ENCODE assay signal across 10 cellular contexts in genomic region chr14:69711471-69712216, GRCh38. TPM values are rescaled to one million over a fixed set of nuclear protein-coding genes. Genes with fewer than 3 reads are reported as not detected.
DNase-seq lines count a peak whose midpoint lies in the region; ATAC-seq, FAIRE-seq and TF ChIP-seq lines count a peak whose summit lies in the region.
"Had no signal": no experiment of that assay in that cellular context is flagged by ENCODE, and none has a peak within 500 bp of the region (broad histone marks: within the 10 kb centered on the region; RNA-seq: fewer than 3 reads in every experiment).

No MANE protein-coding gene starts in this region.

- H3K27me3 ChIP-seq in IMR-90 (ENCODE audit: control insufficient read depth, insufficient read depth, low read length) (no peaks in the 10 kb centered on the region), heart right ventricle (no peaks in the 10 kb centered on the region), spleen (replicated peaks in 1 of 7) (no peaks in the 10 kb centered on the region)
- H3K27me3 ChIP-seq in naive thymus-derived CD4-positive, alpha-beta T cell (ENCODE audit: control insufficient read depth in 2 of 2, insufficient read depth in 2 of 2, low read length in 2 of 2): no peaks in the 10 kb centered on the region

- peaks cover 54% of the 10 kb centered on the region for H3K4me1 Mint-ChIP-seq in activated CD4-positive, alpha-beta memory T cell treated with anti-CD3 and anti-CD28 coated beads for 36 hours (ENCODE audit: low read depth)
- peaks cover 30 to 85% (median 43%) of the 10 kb centered on the region in 7 donors for H3K4me1 Mint-ChIP-seq in naive thymus-derived CD4-positive, alpha-beta T cell

- H3K27me3 Mint-ChIP-seq in activated CD4-positive, alpha-beta memory T cell treated with anti-CD3 and anti-CD28 coated beads for 36 hours: no peaks in the 10 kb centered on the region
- no peaks in the 10 kb centered on the region for H3K27me3 Mint-ChIP-seq in naive thymus-derived CD4-positive, alpha-beta T cell

- peak overlapping the region; percentile 70 for H3K27ac Mint-ChIP-seq in activated CD4-positive, alpha-beta memory T cell treated with anti-CD3 and anti-CD28 coated beads for 36 hours
- H3K27ac Mint-ChIP-seq in naive thymus-derived CD4-positive, alpha-beta T cell: peak overlapping the region in 1 of 9 donors; percentile 93

- H3K23ac ChIP-seq in IMR-90 (ENCODE audit: low read depth, low read length): peak overlapping the region; percentile 24; the same call in 1 of the 2 replicates

- POLR2A ChIA-PET in IMR-90 (lab: Charles Lee; ENCODE audit: unreplicated experiment): no interaction called here
- POLR2A ChIA-PET in activated CD4-positive, alpha-beta memory T cell treated with anti-CD3 and anti-CD28 coated beads for 36 hours (lab: Charles Lee): interaction anchor here (2.3 kb wide), 1 partner anchor 24 kb away, joined by 6 read pairs; no protein-coding TSS in a partner anchor
- POLR2A ChIA-PET in naive thymus-derived CD4-positive, alpha-beta T cell (lab: Charles Lee): no interaction called here

- H2BK20ac ChIP-seq in IMR-90 (ENCODE audit: low read depth, low read length): no peak overlapping the region

- DNase-seq in IMR-90 (no peak), heart right ventricle (peak; percentile 47), spleen (peak; percentile 76), D721Med (ENCODE audit: insufficient read length, low spot score) (no peak), GM13977 (ENCODE audit: low spot score) (no peak), GF-D8 (lab: John Stamatoyannopoulos, UW) (no peak)
- DNase-seq in activated CD4-positive, alpha-beta memory T cell treated with anti-CD3 and anti-CD28 coated beads for 36 hours: no peak
- no peak for DNase-seq in naive thymus-derived CD4-positive, alpha-beta T cell
- DNase-seq: activated CD8-positive, alpha-beta memory T cell treated with anti-CD3 and anti-CD28 coated beads for 24 hours had no signal

- H2BK5ac ChIP-seq in IMR-90 (ENCODE audit: low read depth, low read length, poor library complexity, severe bottlenecking): no peak overlapping the region

- no peak overlapping the region for H3K56ac ChIP-seq in IMR-90 (ENCODE audit: extremely low read depth, insufficient read depth, low read length)

- in situ Hi-C loops in IMR-90 (cut with MboI; ENCODE audit: low sequenced_read_pairs): no loop called here
- in situ Hi-C loops in GM13977 (cut with MboI; ENCODE audit: low pct_unique_long_range_greater_than_20kb, low sequenced_read_pairs, unreplicated experiment): loop anchor here (25.0 kb wide), 1 partner anchor 474 kb away; no protein-coding TSS in a partner anchor

- H3K36me3 ChIP-seq in IMR-90 (ENCODE audit: control insufficient read depth, insufficient read depth, low read length): peaks cover 28% of the 10 kb centered on the region
- peaks cover 0 to 87% (median 17%) of the 10 kb centered on the region in 9 donors for H3K36me3 ChIP-seq in heart right ventricle
- H3K36me3 ChIP-seq in spleen: peaks cover 0 to 92% (median 47%) of the 10 kb centered on the region in 6 donors
- peaks cover 9 to 46% (median 19%) of the 10 kb centered on the region in 3 experiments for H3K36me3 ChIP-seq in naive thymus-derived CD4-positive, alpha-beta T cell (ENCODE audit: control insufficient read depth in 2 of 3, insufficient read depth in 3 of 3, low read length in 3 of 3)

- BruUV-seq in IMR-90 (replicated peaks; lab: Mats Ljungman, UMichigan): no TSS peak

- CTCF ChIA-PET in IMR-90 (lab: Yijun Ruan, JAX): no interaction called here
- CTCF ChIA-PET in activated CD4-positive, alpha-beta memory T cell treated with anti-CD3 and anti-CD28 coated beads for 36 hours (lab: Charles Lee): interaction anchor here (3.2 kb wide), 1 partner anchor 15 kb away, joined by 11 read pairs; no protein-coding TSS in a partner anchor
- CTCF ChIA-PET in naive thymus-derived CD4-positive, alpha-beta T cell (lab: Charles Lee): interaction anchor here (0.9 to 1.8 kb wide), 2 partner anchors 107 to 127 kb away, joined by 3 to 9 read pairs; no protein-coding TSS in a partner anchor

- H4K5ac ChIP-seq in IMR-90 (ENCODE audit: low read depth, low read length): no peak overlapping the region

- TF ChIP-seq CTCF in IMR-90 (conservative IDR thresholded peaks at IDR 0.05; ENCODE audit: low read depth, low read length) (no peak), heart right ventricle (IDR thresholded peaks at IDR 0.05) (no peak), spleen (IDR thresholded peaks at IDR 0.05 in 8 of 11, conservative IDR thresholded peaks at IDR 0.05 in 3 of 11) (no peak), D721Med (IDR thresholded peaks at IDR 0.05; ENCODE audit: insufficient read depth, missing control alignments) (no peak), GM13977 (IDR thresholded peaks at IDR 0.05; ENCODE audit: extremely low read depth, insufficient read depth, missing control alignments) (no peak)

- H2AFZ ChIP-seq in IMR-90 (replicated peaks; ENCODE audit: low read length, poor library complexity): no peak overlapping the region

- peaks cover 22% of the 10 kb centered on the region for H3K4me1 ChIP-seq in IMR-90 (ENCODE audit: control insufficient read depth, insufficient read depth, low read length)
- H3K4me1 ChIP-seq in heart right ventricle: peaks cover 25 to 91% (median 54%) of the 10 kb centered on the region in 9 donors
- peaks cover 27 to 100% (median 65%) of the 10 kb centered on the region in 6 donors for H3K4me1 ChIP-seq in spleen
- H3K4me1 ChIP-seq in naive thymus-derived CD4-positive, alpha-beta T cell (ENCODE audit: control insufficient read depth in 2 of 2, insufficient read depth in 2 of 2, low read length in 2 of 2): peaks cover 12 to 14% of the 10 kb centered on the region in 2 donors

- peaks cover 6 to 42% of the 10 kb centered on the region in 2 experiments; a peak in 3 of 4 replicates for H3K79me1 ChIP-seq in IMR-90 (ENCODE audit: low read depth in 1 of 2, low read length in 2 of 2)

- no peak overlapping the region for H3K4me3 ChIP-seq in IMR-90 (ENCODE audit: insufficient read depth, low read depth, low read length)
- H3K4me3 ChIP-seq in heart right ventricle: peak overlapping the region in 1 of 10 donors; percentile 7
- no peak overlapping the region for H3K4me3 ChIP-seq in spleen
- no peak overlapping the region for H3K4me3 ChIP-seq in naive thymus-derived CD4-positive, alpha-beta T cell (ENCODE audit: low read length)

- H3K9me3 ChIP-seq in IMR-90 (ENCODE audit: control insufficient read depth, insufficient read depth, low read length) (no peaks in the 10 kb centered on the region), heart right ventricle (no peaks in the 10 kb centered on the region), spleen (no peaks in the 10 kb centered on the region)
- H3K9me3 ChIP-seq in naive thymus-derived CD4-positive, alpha-beta T cell (ENCODE audit: control insufficient read depth in 2 of 3, low read length in 3 of 3): no peaks in the 10 kb centered on the region

- H3K27ac ChIP-seq in IMR-90 (ENCODE audit: insufficient read depth, low read length): no peak overlapping the region
- H3K27ac ChIP-seq in heart right ventricle: peak overlapping the region; percentile 1 to 88 (median 72)
- peak overlapping the region in 7 of 8 donors; percentile 66 to 85 (median 75) for H3K27ac ChIP-seq in spleen
- no peak overlapping the region for H3K27ac ChIP-seq in naive thymus-derived CD4-positive, alpha-beta T cell (ENCODE audit: low read depth, low read length)

- no peaks in the 10 kb centered on the region for H3K9me3 Mint-ChIP-seq in activated CD4-positive, alpha-beta memory T cell treated with anti-CD3 and anti-CD28 coated beads for 36 hours
- H3K9me3 Mint-ChIP-seq in naive thymus-derived CD4-positive, alpha-beta T cell: no peaks in the 10 kb centered on the region

- 0 out of 2 replicates have a peak, but pooled peaks cover 5% of the 10 kb centered on the region for H4K20me1 ChIP-seq in IMR-90 (ENCODE audit: insufficient read depth, low read length)

- H3K4me2 ChIP-seq in IMR-90 (ENCODE audit: low read depth, low read length): no peak overlapping the region

- peaks cover 59% of the 10 kb centered on the region for H3K36me3 Mint-ChIP-seq in activated CD4-positive, alpha-beta memory T cell treated with anti-CD3 and anti-CD28 coated beads for 36 hours
- peaks cover 4 to 49% (median 37%) of the 10 kb centered on the region in 5 donors for H3K36me3 Mint-ChIP-seq in naive thymus-derived CD4-positive, alpha-beta T cell

- intact Hi-C loops in IMR-90 (cut with micrococcal nuclease) (loop anchor here (5.0 kb wide), 1 partner anchor 44 kb away; no protein-coding TSS in a partner anchor), heart right ventricle (cut with DNase I) (loop anchor here in 6 of 10 donors (5.0 to 10.0 kb wide), 3 partner anchors 34 to 99 kb away; partner anchors contain the start of gene SUSD6 (in 2 of the 6)), spleen (cut with DNase I; ENCODE audit: low total_unique reads) (no loop called here)
- intact Hi-C loops in activated CD4-positive, alpha-beta memory T cell treated with anti-CD3 and anti-CD28 coated beads for 36 hours (cut with micrococcal nuclease): no loop called here
- intact Hi-C loops in naive thymus-derived CD4-positive, alpha-beta T cell (cut with micrococcal nuclease): no loop called here

- H4K91ac ChIP-seq in IMR-90 (ENCODE audit: insufficient read depth, low read depth, low read length): no peak overlapping the region

- TF ChIP-seq POLR2A in IMR-90 (IDR thresholded peaks at IDR 0.05; ENCODE audit: low read depth, low read length): no peak
- no peak for TF ChIP-seq POLR2A in spleen (IDR thresholded peaks at IDR 0.05)

- no peak for TF ChIP-seq RAD21 in IMR-90 (IDR thresholded peaks at IDR 0.05; ENCODE audit: low read length)

- no peak overlapping the region for H3K14ac ChIP-seq in IMR-90 (replicated peaks; ENCODE audit: low read depth, low read length)

- no peak overlapping the region for H3K9ac ChIP-seq in IMR-90 (ENCODE audit: low read depth, low read length)

- H4K8ac ChIP-seq in IMR-90 (ENCODE audit: low read depth in 2 of 2, low read length in 2 of 2): no peak overlapping the region

- peaks cover 18% of the 10 kb centered on the region for H3K9me1 ChIP-seq in IMR-90 (ENCODE audit: insufficient read depth, low read length)

- no peak overlapping the region for H2BK120ac ChIP-seq in IMR-90 (ENCODE audit: low read depth, low read length)

- H3K4me3 Mint-ChIP-seq in activated CD4-positive, alpha-beta memory T cell treated with anti-CD3 and anti-CD28 coated beads for 36 hours: no peak overlapping the region
- H3K4me3 Mint-ChIP-seq in naive thymus-derived CD4-positive, alpha-beta T cell: peak overlapping the region in 1 of 10 donors; percentile 38

- dilution Hi-C loops in IMR-90 (cut with HindIII; ENCODE audit: low sequenced_read_pairs, unreplicated experiment): no loop called here

- H2AK5ac ChIP-seq in IMR-90 (ENCODE audit: low read depth, low read length): peak overlapping the region; percentile 20; the same call in 1 of the 2 replicates

- WGBS in IMR-90 (ENCODE audit: extremely low coverage in 2 of 2, insufficient read length in 1 of 2), 2 experiments: 60% methylated on average over 1 of the region's 7 CpGs; no CpG with 5 or more reads in 1 of the 2 experiments
- 22 to 24% methylated on average over 7 of the region's 7 CpGs for WGBS in heart right ventricle, 2 donors
- 25 to 73% (median 46%) methylated on average over 4 to 7 of the region's 7 CpGs for WGBS in spleen, 5 donors

- ATAC-seq in IMR-90 (ENCODE audit: low read depth) (no peak), heart right ventricle (peak; percentile 5 to 45 (median 28))
- no peak for ATAC-seq in naive thymus-derived CD4-positive, alpha-beta T cell

- peak overlapping the region; percentile 31 for H2AK9ac ChIP-seq in IMR-90 (replicated peaks; ENCODE audit: low read depth, low read length, poor library complexity)

- no peak overlapping the region for H3K18ac ChIP-seq in IMR-90 (ENCODE audit: low read depth, low read length)

- no peak for FAIRE-seq in D721Med (lab: Jason Lieb, UNC)
- FAIRE-seq: GM12891 had no signal

- no peak overlapping the region for H2BK15ac ChIP-seq in IMR-90 (ENCODE audit: low read depth, low read length)

- H3K4ac ChIP-seq in IMR-90 (ENCODE audit: low read depth, low read length): peak overlapping the region; percentile 46; the same call in 1 of the 2 replicates

RNA-seq across cellular contexts. Expression of gene SRSF5, which starts 55.3 kb away (rescaled TPM):
- total RNA-seq in IMR-90 (2012; rRNA removed): 29.4 and 96.9 TPM in 2 replicates
- polyA plus RNA-seq in IMR-90 (2012; rRNA removed): 219 and 229 TPM in 2 replicates
- 81.4 and 102 TPM in 2 replicates for polyA plus RNA-seq in IMR-90 (2012; cell fraction: cytosol; rRNA removed)
- 215 and 1,047 TPM in 2 replicates for polyA plus RNA-seq in IMR-90 (2012; cell fraction: nucleus; rRNA removed; ENCODE audit: low replicate concordance)
- total RNA-seq in activated CD4-positive, alpha-beta memory T cell treated with anti-CD3 and anti-CD28 coated beads for 36 hours: 100 to 1,000 TPM; 289 to 303 TPM
- total RNA-seq in heart right ventricle: 100 to 1,000 TPM; 149 to 221 (median 173) TPM
- polyA plus RNA-seq in heart right ventricle: 100 to 1,000 TPM; 135 to 310 TPM
- 100 to 1,000 TPM; 416 to 612 (median 512) TPM for total RNA-seq in spleen
- 100 to 1,000 TPM; 366 to 491 (median 381) TPM for polyA plus RNA-seq in spleen
- 1,000 to 10,000 TPM in 4 of 5 experiments, 100 to 1,000 TPM in 1; 355 to 1,361 (median 1,191) TPM for total RNA-seq in naive thymus-derived CD4-positive, alpha-beta T cell
- polyA plus RNA-seq in naive thymus-derived CD4-positive, alpha-beta T cell: 1,000 to 10,000 TPM; 1,397 to 1,617 TPM

Comparison
In these comparisons a context has a peak if more than half of its experiments do, and no peak if none do; other contexts are left out.
1. ATAC-seq: peak in heart right ventricle (8 of 8); none in IMR-90 (single experiment) and naive thymus-derived CD4-positive, alpha-beta T cell (single experiment).
2. DNase-seq: peak in heart right ventricle (2 of 2) and spleen (single experiment); none in IMR-90 (single experiment), activated CD4-positive, alpha-beta memory T cell treated with anti-CD3 and anti-CD28 coated beads for 36 hours (single experiment), D721Med (single experiment), GM13977 (single experiment), GF-D8 (single experiment) and naive thymus-derived CD4-positive, alpha-beta T cell (0 of 9).
3. H3K27ac ChIP-seq: peak in heart right ventricle (10 of 10) and spleen (7 of 8); none in IMR-90 (single experiment) and naive thymus-derived CD4-positive, alpha-beta T cell (single experiment).
4. intact Hi-C loops: an anchor here in IMR-90 (5.0 kb wide) and heart right ventricle (5.0 to 10.0 kb wide); none called in activated CD4-positive, alpha-beta memory T cell treated with anti-CD3 and anti-CD28 coated beads for 36 hours, spleen and naive thymus-derived CD4-positive, alpha-beta T cell.